ENCODE assay signal across 18 cellular contexts in the genomic region with DNA sequence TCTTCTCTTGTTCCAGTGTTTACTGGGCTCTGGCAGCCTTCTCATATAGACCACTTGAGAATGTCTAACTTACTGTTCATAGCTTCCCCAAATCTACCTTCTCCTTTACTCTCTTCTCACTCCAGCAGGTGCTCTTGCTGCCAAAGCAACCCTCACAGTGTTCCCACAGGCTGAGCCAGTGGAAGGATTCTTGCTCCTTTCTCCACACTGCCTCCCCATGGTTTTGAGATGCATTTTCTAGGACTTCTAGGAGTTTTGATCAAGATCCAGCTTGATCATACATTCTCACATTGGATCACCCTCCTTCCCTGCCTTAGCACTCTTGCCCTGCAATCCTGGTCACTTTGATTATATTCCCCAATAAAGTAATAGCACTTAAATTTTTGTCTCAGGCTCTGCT.
DNase-seq lines count a peak whose midpoint lies in the region; ATAC-seq and TF ChIP-seq lines count a peak whose summit lies in the region.
"Had no signal": no experiment of that assay in that cellular context is flagged by ENCODE, and none has a peak within 500 bp of the region (broad histone marks: within the 10 kb centered on the region; RNA-seq: fewer than 3 reads in every experiment).

No MANE protein-coding gene starts in this region.

- no TSS peak for BruUV-seq in A673 (replicated peaks; lab: Mats Ljungman, UMichigan)

- TF ChIP-seq CTCF in A673 (conservative IDR thresholded peaks at IDR 0.05; ENCODE audit: low read depth, low read length) (peak; percentile 46), fibroblast of the aortic adventitia (IDR thresholded peaks at IDR 0.05; ENCODE audit: insufficient read depth, low read length) (no peak), upper lobe of left lung (IDR thresholded peaks at IDR 0.05) (no peak)

- ATAC-seq in SK-N-SH treated with all-trans-retinoic acid at 6 μM for 48 hours: no peak
- ATAC-seq in upper lobe of left lung (ENCODE audit: low FRiP score in 2 of 2): no peak
- ATAC-seq: activated CD4-positive, alpha-beta T cell treated with anti-CD3 and anti-CD28 coated beads for 36 hours; activated naive CD8-positive, alpha-beta T cell treated with anti-CD3 and anti-CD28 coated beads, Interleukin-2, amount 50 U/mL, for 24 hours; activated T-helper 17 cell treated with anti-CD3 and anti-CD28 coated beads, Interleukin-2, amount 50 U/mL, for 72 hours had no signal

- no peaks in the 10 kb centered on the region for H3K27me3 ChIP-seq in A673 (replicated peaks; ENCODE audit: insufficient read depth, low read depth, low read length, poor library complexity)
- H3K27me3 ChIP-seq in H7 (ENCODE audit: control insufficient read depth, insufficient read depth, low read length): no peaks in the 10 kb centered on the region
- no peaks in the 10 kb centered on the region for H3K27me3 ChIP-seq in upper lobe of left lung

- DNase-seq in A673 (ENCODE audit: low spot score) (peak; percentile 23), H7 (peak; percentile 30), RKO (ENCODE audit: low spot score) (peak; percentile 17), fibroblast of the aortic adventitia (ENCODE audit: low read depth) (peak; percentile 2), NCI-H345 treated with DMSO at 0.1 percent for 48 hours (lab: John Stamatoyannopoulos, UW; ENCODE audit: unreplicated experiment) (no peak), substantia nigra (lab: John Stamatoyannopoulos, UW) (no peak), upper lobe of left lung (no peak)
- DNase-seq: activated CD4-positive, alpha-beta T cell treated with anti-CD3 and anti-CD28 coated beads for 36 hours; activated naive CD8-positive, alpha-beta T cell treated with anti-CD3 and anti-CD28 coated beads, Interleukin-2, amount 50 U/mL, for 24 hours; CD4-positive, alpha-beta memory T cell; dorsolateral prefrontal cortex; GOT3; NCI-H1436; retina; SK-N-SH; T-helper 9 cell had no signal

- H3K9me3 ChIP-seq in A673 (ENCODE audit: low read depth, low read length, poor library complexity, severe bottlenecking) (no peaks in the 10 kb centered on the region), upper lobe of left lung (no peaks in the 10 kb centered on the region)
- H3K9me3 ChIP-seq: SK-N-SH had no signal

- no peak overlapping the region for H3K4me3 ChIP-seq in A673 (ENCODE audit: low read depth, low read length, poor library complexity, severe bottlenecking)
- no peak overlapping the region for H3K4me3 ChIP-seq in H7 (ENCODE audit: insufficient read depth, low read depth, low read length)
- no peak overlapping the region for H3K4me3 ChIP-seq in fibroblast of the aortic adventitia (ENCODE audit: low read depth, low read length)
- H3K4me3 ChIP-seq in upper lobe of left lung: no peak overlapping the region
- H3K4me3 ChIP-seq: dorsolateral prefrontal cortex had no signal

- no peaks in the 10 kb centered on the region for H3K36me3 ChIP-seq in A673 (ENCODE audit: insufficient read depth, low read length, poor library complexity, severe bottlenecking)
- no peaks in the 10 kb centered on the region for H3K36me3 ChIP-seq in H7 (replicated peaks; ENCODE audit: control insufficient read depth, insufficient read depth, low read length)
- no peaks in the 10 kb centered on the region for H3K36me3 ChIP-seq in upper lobe of left lung

- H3K27ac ChIP-seq in A673 (ENCODE audit: low read depth, low read length, poor library complexity, severe bottlenecking): no peak overlapping the region
- no peak overlapping the region for H3K27ac ChIP-seq in substantia nigra (ENCODE audit: low read depth, low read length, poor library complexity, severe bottlenecking)
- H3K27ac ChIP-seq in upper lobe of left lung: no peak overlapping the region
- H3K27ac ChIP-seq: dorsolateral prefrontal cortex had no signal

- intact Hi-C loops in A673 (cut with micrococcal nuclease; ENCODE audit: unreplicated experiment): no loop called here

- no peak for TF ChIP-seq POLR2A in upper lobe of left lung (IDR thresholded peaks at IDR 0.05)

- CTCF ChIA-PET in A673 (lab: Charles Lee): no interaction called here

- no peak for TF ChIP-seq EP300 in upper lobe of left lung (IDR thresholded peaks at IDR 0.05)

- H3K4me1 ChIP-seq in A673 (ENCODE audit: insufficient read depth, low read length, poor library complexity, severe bottlenecking) (no peaks in the 10 kb centered on the region), upper lobe of left lung (no peaks in the 10 kb centered on the region)

- POLR2A ChIA-PET in A673 (lab: Charles Lee; ENCODE audit: low non-redundant PET): no interaction called here

TF ChIP-seq in SK-N-SH treated with all-trans-retinoic acid at 6 μM for 48 hours, 23 proteins besides CTCF, POLR2A, EP300 and RAD21 (continues in another document):
- TF ChIP-seq GLIS3 (CRISPR knock-in tag; IDR thresholded peaks at IDR 0.05): no peak
- no peak for TF ChIP-seq ZNF565 (CRISPR knock-in tag; conservative IDR thresholded peaks at IDR 0.05; ENCODE audit: low read depth)
- no peak for TF ChIP-seq ISL1 (CRISPR knock-in tag; IDR thresholded peaks at IDR 0.05)
- TF ChIP-seq BACH2 (CRISPR knock-in tag; IDR thresholded peaks at IDR 0.05; ENCODE audit: borderline replicate concordance): no peak
- TF ChIP-seq, protein P1, sequence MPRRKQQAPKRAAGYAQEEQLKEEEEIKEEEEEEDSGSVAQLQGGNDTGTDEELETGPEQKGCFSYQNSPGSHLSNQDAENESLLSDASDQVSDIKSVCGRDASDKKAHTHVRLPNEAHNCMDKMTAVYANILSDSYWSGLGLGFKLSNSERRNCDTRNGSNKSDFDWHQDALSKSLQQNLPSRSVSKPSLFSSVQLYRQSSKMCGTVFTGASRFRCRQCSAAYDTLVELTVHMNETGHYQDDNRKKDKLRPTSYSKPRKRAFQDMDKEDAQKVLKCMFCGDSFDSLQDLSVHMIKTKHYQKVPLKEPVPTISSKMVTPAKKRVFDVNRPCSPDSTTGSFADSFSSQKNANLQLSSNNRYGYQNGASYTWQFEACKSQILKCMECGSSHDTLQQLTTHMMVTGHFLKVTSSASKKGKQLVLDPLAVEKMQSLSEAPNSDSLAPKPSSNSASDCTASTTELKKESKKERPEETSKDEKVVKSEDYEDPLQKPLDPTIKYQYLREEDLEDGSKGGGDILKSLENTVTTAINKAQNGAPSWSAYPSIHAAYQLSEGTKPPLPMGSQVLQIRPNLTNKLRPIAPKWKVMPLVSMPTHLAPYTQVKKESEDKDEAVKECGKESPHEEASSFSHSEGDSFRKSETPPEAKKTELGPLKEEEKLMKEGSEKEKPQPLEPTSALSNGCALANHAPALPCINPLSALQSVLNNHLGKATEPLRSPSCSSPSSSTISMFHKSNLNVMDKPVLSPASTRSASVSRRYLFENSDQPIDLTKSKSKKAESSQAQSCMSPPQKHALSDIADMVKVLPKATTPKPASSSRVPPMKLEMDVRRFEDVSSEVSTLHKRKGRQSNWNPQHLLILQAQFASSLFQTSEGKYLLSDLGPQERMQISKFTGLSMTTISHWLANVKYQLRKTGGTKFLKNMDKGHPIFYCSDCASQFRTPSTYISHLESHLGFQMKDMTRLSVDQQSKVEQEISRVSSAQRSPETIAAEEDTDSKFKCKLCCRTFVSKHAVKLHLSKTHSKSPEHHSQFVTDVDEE (CRISPR knock-in tag; IDR thresholded peaks at IDR 0.05): no peak
- no peak for TF ChIP-seq ZC3H10 (CRISPR knock-in tag; IDR thresholded peaks at IDR 0.05)
- no peak for TF ChIP-seq SNAI2 (CRISPR knock-in tag; IDR thresholded peaks at IDR 0.05)
- TF ChIP-seq CSDC2 (CRISPR knock-in tag; IDR thresholded peaks at IDR 0.05): no peak
- TF ChIP-seq ZFP3 (CRISPR knock-in tag; IDR thresholded peaks at IDR 0.05): no peak
- TF ChIP-seq, protein P2, sequence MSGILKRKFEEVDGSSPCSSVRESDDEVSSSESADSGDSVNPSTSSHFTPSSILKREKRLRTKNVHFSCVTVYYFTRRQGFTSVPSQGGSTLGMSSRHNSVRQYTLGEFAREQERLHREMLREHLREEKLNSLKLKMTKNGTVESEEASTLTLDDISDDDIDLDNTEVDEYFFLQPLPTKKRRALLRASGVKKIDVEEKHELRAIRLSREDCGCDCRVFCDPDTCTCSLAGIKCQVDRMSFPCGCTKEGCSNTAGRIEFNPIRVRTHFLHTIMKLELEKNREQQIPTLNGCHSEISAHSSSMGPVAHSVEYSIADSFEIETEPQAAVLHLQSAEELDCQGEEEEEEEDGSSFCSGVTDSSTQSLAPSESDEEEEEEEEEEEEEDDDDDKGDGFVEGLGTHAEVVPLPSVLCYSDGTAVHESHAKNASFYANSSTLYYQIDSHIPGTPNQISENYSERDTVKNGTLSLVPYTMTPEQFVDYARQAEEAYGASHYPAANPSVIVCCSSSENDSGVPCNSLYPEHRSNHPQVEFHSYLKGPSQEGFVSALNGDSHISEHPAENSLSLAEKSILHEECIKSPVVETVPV (CRISPR knock-in tag; IDR thresholded peaks at IDR 0.05): no peak
- no peak for TF ChIP-seq ZFP30 (CRISPR knock-in tag; IDR thresholded peaks at IDR 0.05)
- no peak for TF ChIP-seq ESRRG (CRISPR knock-in tag; IDR thresholded peaks at IDR 0.05)
- TF ChIP-seq, protein P3, sequence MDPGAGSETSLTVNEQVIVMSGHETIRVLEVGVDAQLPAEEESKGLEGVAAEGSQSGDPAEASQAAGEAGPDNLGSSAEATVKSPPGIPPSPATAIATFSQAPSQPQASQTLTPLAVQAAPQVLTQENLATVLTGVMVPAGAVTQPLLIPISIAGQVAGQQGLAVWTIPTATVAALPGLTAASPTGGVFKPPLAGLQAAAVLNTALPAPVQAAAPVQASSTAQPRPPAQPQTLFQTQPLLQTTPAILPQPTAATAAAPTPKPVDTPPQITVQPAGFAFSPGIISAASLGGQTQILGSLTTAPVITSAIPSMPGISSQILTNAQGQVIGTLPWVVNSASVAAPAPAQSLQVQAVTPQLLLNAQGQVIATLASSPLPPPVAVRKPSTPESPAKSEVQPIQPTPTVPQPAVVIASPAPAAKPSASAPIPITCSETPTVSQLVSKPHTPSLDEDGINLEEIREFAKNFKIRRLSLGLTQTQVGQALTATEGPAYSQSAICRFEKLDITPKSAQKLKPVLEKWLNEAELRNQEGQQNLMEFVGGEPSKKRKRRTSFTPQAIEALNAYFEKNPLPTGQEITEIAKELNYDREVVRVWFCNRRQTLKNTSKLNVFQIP (CRISPR knock-in tag; IDR thresholded peaks at IDR 0.05; ENCODE audit: borderline replicate concordance, low read depth): no peak
- no peak for TF ChIP-seq ZNF8 (CRISPR knock-in tag; IDR thresholded peaks at IDR 0.05)
- TF ChIP-seq ZNF70 (CRISPR knock-in tag; IDR thresholded peaks at IDR 0.05): no peak
- no peak for TF ChIP-seq TOX (CRISPR knock-in tag; IDR thresholded peaks at IDR 0.05; ENCODE audit: borderline replicate concordance)

Comparison
In these comparisons a context has a peak if more than half of its experiments do, and no peak if none do; other contexts are left out.
1. DNase-seq: peak in A673 (single experiment), H7 (single experiment), RKO (single experiment) and fibroblast of the aortic adventitia (single experiment); none in NCI-H345 treated with DMSO at 0.1 percent for 48 hours (single experiment), substantia nigra (0 of 49) and upper lobe of left lung (0 of 2).